9 cellular contexts compared by ENCODE assay signal in the genomic region with DNA sequence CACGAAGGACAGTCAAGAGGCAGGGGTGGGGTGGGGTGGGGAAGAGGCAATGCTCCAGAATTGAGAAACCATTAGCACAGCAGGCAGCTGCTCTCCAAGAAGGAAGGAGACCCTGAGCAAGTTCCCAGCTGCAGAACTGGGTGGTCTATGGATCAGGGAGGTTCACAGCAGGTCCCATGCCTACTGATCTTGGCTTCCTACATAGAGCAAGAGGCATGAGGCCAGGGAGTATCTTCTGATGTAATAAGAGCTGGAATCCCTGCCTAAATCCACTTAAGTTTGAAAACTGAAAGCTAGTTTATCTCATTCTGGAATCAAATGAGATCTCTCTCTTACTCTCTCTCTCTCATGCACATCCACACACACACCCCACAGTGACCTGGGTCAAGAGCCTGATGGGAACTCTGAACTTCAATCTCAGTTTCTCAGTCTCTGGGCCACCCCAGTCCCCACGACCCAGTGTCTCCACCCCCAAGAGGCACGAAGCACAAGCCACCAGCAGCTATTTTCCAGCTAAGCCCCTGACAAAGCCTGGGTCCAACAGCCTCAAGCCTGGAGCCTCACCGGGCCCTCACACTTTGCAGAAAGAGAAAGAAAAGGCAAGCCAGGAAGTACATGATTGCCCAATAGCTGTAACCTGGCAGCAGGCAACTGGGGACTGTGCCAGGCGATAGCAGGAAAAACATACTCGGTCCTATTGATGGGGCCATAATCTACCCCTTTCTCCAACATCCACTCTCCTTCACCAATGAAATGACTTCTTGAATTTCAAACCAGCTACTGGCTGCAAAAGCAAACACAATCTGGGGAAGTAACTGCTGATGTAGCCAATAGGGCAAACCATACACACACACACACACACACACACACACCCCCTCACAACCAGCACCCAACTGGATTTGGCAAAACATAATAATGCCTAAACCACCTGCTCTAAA. TPM values are rescaled to one million over a fixed set of nuclear protein-coding genes. Genes with fewer than 3 reads are reported as not detected.
DNase-seq lines count a peak whose midpoint lies in the region; ATAC-seq and TF ChIP-seq lines count a peak whose summit lies in the region.
"Had no signal": no experiment of that assay in that cellular context is flagged by ENCODE, and none has a peak within 500 bp of the region (broad histone marks: within the 10 kb centered on the region; RNA-seq: fewer than 3 reads in every experiment).

No MANE protein-coding gene starts in this region.

- H3K4me1 ChIP-seq in fibroblast of lung (ENCODE audit: control insufficient read depth, extremely low read depth, insufficient read depth, low read length): peaks cover 18% of the 10 kb centered on the region
- H3K4me1 ChIP-seq in neuron (ENCODE audit: insufficient read depth, low read length): peaks cover 61% of the 10 kb centered on the region

- peaks cover 68% of the 10 kb centered on the region for H3K79me2 ChIP-seq in fibroblast of lung (ENCODE audit: control insufficient read depth, insufficient read depth, low read length)

- H3K36me3 ChIP-seq in fibroblast of lung (ENCODE audit: control insufficient read depth, insufficient read depth, low read length) (peaks cover 1% of the 10 kb centered on the region), neuron (ENCODE audit: insufficient read depth, low read length) (peaks cover 25% of the 10 kb centered on the region)

- intact Hi-C loops in activated CD4-positive, alpha-beta T cell treated with anti-CD3 and anti-CD28 coated beads, Interleukin-2, amount 10 ng/mL, durations not matched to agents 24 days and 14 days (cut with micrococcal nuclease): no loop called here

- H3K9ac ChIP-seq in fibroblast of lung (ENCODE audit: insufficient read depth, low read length): no peak overlapping the region

- H3K27ac ChIP-seq in fibroblast of lung (ENCODE audit: insufficient read depth, low read length): peak overlapping the region; percentile 26
- H3K27ac ChIP-seq: SK-N-MC had no signal

- TF ChIP-seq CTCF in fibroblast of lung (conservative IDR thresholded peaks at IDR 0.05 in 1 of 2, IDR thresholded peaks at IDR 0.05 in 1 of 2; ENCODE audit: low read depth in 1 of 2, low read length in 2 of 2): no peak

- peak overlapping the region; percentile 71 for H3K4me2 ChIP-seq in fibroblast of lung (ENCODE audit: extremely low read depth, insufficient read depth, low read length)

- H3K4me3 Mint-ChIP-seq in activated CD4-positive, alpha-beta T cell treated with anti-CD3 and anti-CD28 coated beads, Interleukin-2, amount 10 ng/mL, durations not matched to agents 24 days and 14 days: peak overlapping the region; percentile 88

- H4K20me1 ChIP-seq in fibroblast of lung (ENCODE audit: control insufficient read depth, extremely low read depth, insufficient read depth, low read length): no peaks in the 10 kb centered on the region

- H3K27me3 ChIP-seq in fibroblast of lung (ENCODE audit: control insufficient read depth, insufficient read depth, low read length) (no peaks in the 10 kb centered on the region), neuron (ENCODE audit: insufficient read depth, low read length) (no peaks in the 10 kb centered on the region)

- H3K27me3 Mint-ChIP-seq in activated CD4-positive, alpha-beta T cell treated with anti-CD3 and anti-CD28 coated beads, Interleukin-2, amount 10 ng/mL, durations not matched to agents 24 days and 14 days: no peaks in the 10 kb centered on the region

- peaks cover 65% of the 10 kb centered on the region for H3K4me1 Mint-ChIP-seq in activated CD4-positive, alpha-beta T cell treated with anti-CD3 and anti-CD28 coated beads, Interleukin-2, amount 10 ng/mL, durations not matched to agents 24 days and 14 days

- H3K27ac Mint-ChIP-seq in activated CD4-positive, alpha-beta T cell treated with anti-CD3 and anti-CD28 coated beads, Interleukin-2, amount 10 ng/mL, durations not matched to agents 24 days and 14 days: peak overlapping the region; percentile 76

- H3K4me3 ChIP-seq in fibroblast of lung (replicated peaks in 1 of 4; ENCODE audit: control extremely low read depth in 1 of 4, insufficient read depth in 1 of 4, low read depth in 3 of 4, low read length in 4 of 4) (peak overlapping the region; percentile 6 to 48 (median 14)), neuron (ENCODE audit: low read length) (peak overlapping the region; percentile 67)
- H3K4me3 ChIP-seq: SK-N-MC had no signal

- H2AFZ ChIP-seq in fibroblast of lung (ENCODE audit: low read length): no peak overlapping the region
- H2AFZ ChIP-seq in neuron (ENCODE audit: low read depth, low read length): no peak overlapping the region

- DNase-seq in DMS79 treated with DMSO at 0.1 percent for 48 hours (lab: John Stamatoyannopoulos, UW) (peak; percentile 94), NCI-H1105 treated with DMSO at 0.1 percent for 48 hours (lab: John Stamatoyannopoulos, UW) (peak; percentile 92), fibroblast of lung (ENCODE audit: low read depth in 2 of 2) (peak; percentile 78 to 79), midbrain (lab: John Stamatoyannopoulos, UW) (no peak)
- peak; percentile 78 for DNase-seq in activated CD4-positive, alpha-beta T cell treated with anti-CD3 and anti-CD28 coated beads, Interleukin-2, amount 10 ng/mL, durations not matched to agents 24 days and 14 days

- peaks cover 2% of the 10 kb centered on the region for H3K36me3 Mint-ChIP-seq in activated CD4-positive, alpha-beta T cell treated with anti-CD3 and anti-CD28 coated beads, Interleukin-2, amount 10 ng/mL, durations not matched to agents 24 days and 14 days (ENCODE audit: low read depth)

- ATAC-seq in GM21717 (IDR thresholded peaks at IDR 0.05; ENCODE audit: unreplicated experiment) (no peak), HG03039 (IDR thresholded peaks at IDR 0.05; ENCODE audit: unreplicated experiment) (no peak)

- H3K9me3 Mint-ChIP-seq in activated CD4-positive, alpha-beta T cell treated with anti-CD3 and anti-CD28 coated beads, Interleukin-2, amount 10 ng/mL, durations not matched to agents 24 days and 14 days: no peaks in the 10 kb centered on the region

- no peaks in the 10 kb centered on the region for H3K9me3 ChIP-seq in fibroblast of lung (ENCODE audit: control insufficient read depth, insufficient read depth, low read depth, low read length)
- H3K9me3 ChIP-seq in neuron (ENCODE audit: low read length): no peaks in the 10 kb centered on the region

RNA-seq across cellular contexts. Expression of a gene that starts 2.2 kb away (rescaled TPM):
- 0.80 and 1.0 TPM in 2 replicates for total RNA-seq in activated CD4-positive, alpha-beta T cell treated with anti-CD3 and anti-CD28 coated beads, Interleukin-2, amount 10 ng/mL, durations not matched to agents 24 days and 14 days
- total RNA-seq in fibroblast of lung: 1.0 and 1.7 TPM in 2 replicates
- 2.0 and 4.9 TPM in 2 replicates for polyA plus RNA-seq in fibroblast of lung
- 2.4 and 5.6 TPM in 2 replicates for polyA plus RNA-seq in fibroblast of lung (2012)
- polyA minus RNA-seq in fibroblast of lung (ENCODE audit: low replicate concordance): 4.1 and 13.6 TPM in 2 replicates

RNA-seq across cellular contexts. Expression of a gene that starts 37.4 kb away (rescaled TPM):
- total RNA-seq in activated CD4-positive, alpha-beta T cell treated with anti-CD3 and anti-CD28 coated beads, Interleukin-2, amount 10 ng/mL, durations not matched to agents 24 days and 14 days: 0.44 TPM in 1 of 2 replicates, not detected in the other
- not detected in 2 replicates for total RNA-seq in fibroblast of lung
- polyA plus RNA-seq in fibroblast of lung: not detected in 2 replicates
- not detected in 2 replicates for polyA plus RNA-seq in fibroblast of lung (2012)
- not detected in 2 replicates for polyA minus RNA-seq in fibroblast of lung (ENCODE audit: low replicate concordance)
